14 cellular contexts compared by ENCODE assay signal in the genomic region with DNA sequence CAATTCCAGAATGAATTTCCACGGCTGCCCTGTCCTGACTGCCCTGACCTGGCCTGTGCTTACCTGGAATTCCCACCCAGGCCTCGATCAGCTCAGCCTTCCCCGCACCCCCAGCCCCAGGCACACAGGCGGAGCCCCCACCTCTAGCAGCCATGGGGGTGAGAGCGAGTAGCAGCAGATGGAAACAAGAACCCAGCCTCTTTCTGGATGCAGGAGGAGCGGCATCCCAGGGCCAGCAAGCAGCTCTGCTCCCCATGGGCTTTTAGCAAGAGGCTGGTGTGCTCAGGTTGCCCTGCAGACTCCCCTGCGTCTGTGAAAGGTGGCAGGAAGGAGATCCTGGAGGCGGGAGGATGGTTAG.
DNase-seq lines count a peak whose midpoint lies in the region; TF ChIP-seq lines count a peak whose summit lies in the region.
"Had no signal": no experiment of that assay in that cellular context is flagged by ENCODE, and none has a peak within 500 bp of the region (broad histone marks: within the 10 kb centered on the region; RNA-seq: fewer than 3 reads in every experiment).

No MANE protein-coding gene starts in this region.

- WGBS in sigmoid colon, 2 donors, result 82% methylated on average over 8 of the region's 8 CpGs

- no peak for TF ChIP-seq CTCF in chondrocyte (IDR thresholded peaks at IDR 0.05)
- TF ChIP-seq CTCF in sigmoid colon (IDR thresholded peaks at IDR 0.05), result no peak

- peaks cover 3% of the 10 kb centered on the region for H3K27me3 Mint-ChIP-seq in activated naive CD4-positive, alpha-beta T cell treated with anti-CD3 and anti-CD28 coated beads, Interleukin-2, amount 10 ng/mL, durations not matched to agents 7 days and 5 days
- peaks cover 11% of the 10 kb centered on the region for H3K27me3 Mint-ChIP-seq in chondrocyte (ENCODE audit: low read depth)
- H3K27me3 Mint-ChIP-seq: CD4-positive, CD25-positive, alpha-beta regulatory T cell had no signal

- no peak overlapping the region for H3K4me3 Mint-ChIP-seq in activated naive CD4-positive, alpha-beta T cell treated with anti-CD3 and anti-CD28 coated beads, Interleukin-2, amount 10 ng/mL, durations not matched to agents 7 days and 5 days
- no peak overlapping the region for H3K4me3 Mint-ChIP-seq in chondrocyte (ENCODE audit: unreplicated experiment)
- H3K4me3 Mint-ChIP-seq: CD4-positive, CD25-positive, alpha-beta regulatory T cell; GM23338 had no signal

- H3K27ac ChIP-seq in KOPT-K1 (ENCODE audit: low read depth, low read length, poor library complexity, severe bottlenecking), result peak overlapping the region; percentile 18
- no peak overlapping the region for H3K27ac ChIP-seq in sigmoid colon
- H3K27ac ChIP-seq: BLaER1 treated with 17β-estradiol and CSF1 and Interleukin-3, amounts not matched to agents 10 nM and 100 nM had no signal

- peak; percentile 15 for DNase-seq in activated naive CD4-positive, alpha-beta T cell treated with anti-CD3 and anti-CD28 coated beads, Interleukin-2, amount 10 ng/mL, durations not matched to agents 7 days and 5 days
- DNase-seq in activated naive CD4-positive, alpha-beta T cell treated with Interleukin-2 at 50 U/mL for 16 hours, result no peak
- DNase-seq in chondrocyte (ENCODE audit: low spot score) (peak; percentile 48), sigmoid colon (peak; percentile 53), NCI-H524 (lab: John Stamatoyannopoulos, UW) (no peak), GM19240 (ENCODE audit: insufficient read length, low spot score) (no peak), germinal center (ENCODE audit: low spot score) (no peak)
- DNase-seq: ACHN; Calu3; CD4-positive, CD25-positive, alpha-beta regulatory T cell; DMS 273 treated with DMSO at 0.1 percent for 48 hours had no signal

- H3K9me3 Mint-ChIP-seq in activated naive CD4-positive, alpha-beta T cell treated with anti-CD3 and anti-CD28 coated beads, Interleukin-2, amount 10 ng/mL, durations not matched to agents 7 days and 5 days, result peaks cover 3% of the 10 kb centered on the region
- H3K9me3 Mint-ChIP-seq in chondrocyte (ENCODE audit: low read depth), result no peaks in the 10 kb centered on the region
- H3K9me3 Mint-ChIP-seq: GM23338 had no signal

- H3K36me3 ChIP-seq in KOPT-K1 (ENCODE audit: insufficient read depth, low read length) (no peaks in the 10 kb centered on the region), sigmoid colon (no peaks in the 10 kb centered on the region)
- H3K36me3 ChIP-seq: BLaER1 treated with 17β-estradiol and CSF1 and Interleukin-3, amounts not matched to agents 10 nM and 100 nM had no signal

- no peaks in the 10 kb centered on the region for H3K4me1 ChIP-seq in sigmoid colon

- peaks cover 0 to 3% (median 0%) of the 10 kb centered on the region in 3 donors for H3K27me3 ChIP-seq in sigmoid colon
- H3K27me3 ChIP-seq: BLaER1 treated with 17β-estradiol and CSF1 and Interleukin-3, amounts not matched to agents 10 nM and 100 nM had no signal

- H3K9me3 ChIP-seq in KOPT-K1 (ENCODE audit: insufficient read depth, low read length, poor library complexity, severe bottlenecking) (no peaks in the 10 kb centered on the region), sigmoid colon (no peaks in the 10 kb centered on the region)

- H3K27ac Mint-ChIP-seq in activated naive CD4-positive, alpha-beta T cell treated with anti-CD3 and anti-CD28 coated beads, Interleukin-2, amount 10 ng/mL, durations not matched to agents 7 days and 5 days, result no peak overlapping the region
- H3K27ac Mint-ChIP-seq in chondrocyte (ENCODE audit: unreplicated experiment), result no peak overlapping the region
- H3K27ac Mint-ChIP-seq: CD4-positive, CD25-positive, alpha-beta regulatory T cell; GM23338 had no signal

- H3K4me3 ChIP-seq in sigmoid colon, result no peak overlapping the region
- H3K4me3 ChIP-seq: BLaER1 treated with 17β-estradiol and CSF1 and Interleukin-3, amounts not matched to agents 10 nM and 100 nM; GM23338 had no signal

- no peak for TF ChIP-seq POLR2A in sigmoid colon (IDR thresholded peaks at IDR 0.05)

- H3K4me1 Mint-ChIP-seq in activated naive CD4-positive, alpha-beta T cell treated with anti-CD3 and anti-CD28 coated beads, Interleukin-2, amount 10 ng/mL, durations not matched to agents 7 days and 5 days, result peaks cover 30% of the 10 kb centered on the region
- H3K4me1 Mint-ChIP-seq in chondrocyte (ENCODE audit: low read depth), result peaks cover 4% of the 10 kb centered on the region

- CTCF ChIA-PET in activated naive CD4-positive, alpha-beta T cell treated with anti-CD3 and anti-CD28 coated beads, Interleukin-2, amount 10 ng/mL, durations not matched to agents 7 days and 5 days (lab: Charles Lee), result no interaction called here

- no peak for TF ChIP-seq EP300 in sigmoid colon (IDR thresholded peaks at IDR 0.05)

- no peaks in the 10 kb centered on the region for H3K36me3 Mint-ChIP-seq in activated naive CD4-positive, alpha-beta T cell treated with anti-CD3 and anti-CD28 coated beads, Interleukin-2, amount 10 ng/mL, durations not matched to agents 7 days and 5 days
- no peaks in the 10 kb centered on the region for H3K36me3 Mint-ChIP-seq in chondrocyte (ENCODE audit: low read depth)
- H3K36me3 Mint-ChIP-seq: CD4-positive, CD25-positive, alpha-beta regulatory T cell had no signal

- intact Hi-C loops in sigmoid colon (cut with DNase I), result no loop called here

Comparison
In these comparisons a context has a peak if more than half of its experiments do, and no peak if none do; other contexts are left out.
1. DNase-seq: peak in activated naive CD4-positive, alpha-beta T cell treated with anti-CD3 and anti-CD28 coated beads, Interleukin-2, amount 10 ng/mL, durations not matched to agents 7 days and 5 days (single experiment), chondrocyte (single experiment) and sigmoid colon (single experiment); none in activated naive CD4-positive, alpha-beta T cell treated with Interleukin-2 at 50 U/mL for 16 hours (single experiment), NCI-H524 (0 of 2), GM19240 (single experiment) and germinal center (single experiment).